In genomic region chr2:74414475-74414874, GRCh38 we compare ENCODE assay signal across 12 cellular contexts. TPM values are rescaled to one million over a fixed set of nuclear protein-coding genes. Genes with fewer than 3 reads are reported as not detected.
A peak's percentile ranks its signal among the peaks of the same experiment; 100 is the strongest.
DNase-seq lines count a peak whose midpoint lies in the region; ATAC-seq, FAIRE-seq and TF ChIP-seq lines count a peak whose summit lies in the region.
"Had no signal": no experiment of that assay in that cellular context is flagged by ENCODE, and none has a peak within 500 bp of the region (broad histone marks: within the 10 kb centered on the region; RNA-seq: fewer than 3 reads in every experiment).

No MANE protein-coding gene starts in this region.

- no peak for TF ChIP-seq EP300 in H1 (IDR thresholded peaks at IDR 0.05; ENCODE audit: borderline replicate concordance in 1 of 2, low read depth in 2 of 2, low read length in 2 of 2)

- no peak overlapping the region for H4K91ac ChIP-seq in H1 (replicated peaks; ENCODE audit: insufficient read length, low read length)

- intact Hi-C loops in heart left ventricle (cut with DNase I) = loop anchor here in 1 of 10 donors (1.0 to 2.0 kb wide), 2 partner anchors 24 to 585 kb away; no protein-coding TSS in a partner anchor
- intact Hi-C loops in Right ventricle myocardium inferior (cut with DNase I) = loop anchor here (10.0 kb wide), 1 partner anchor 590 kb away; the partner anchor contains the start of gene STAMBP
- intact Hi-C loops in vagina (cut with DNase I) = no loop called here

- H3K27ac ChIP-seq in heart left ventricle (peak overlapping the region in 10 of 12 donors; percentile 10 to 83 (median 61)), H1 (ENCODE audit: low read depth, low read length) (no peak overlapping the region), muscle layer of colon (ENCODE audit: low read depth, low read length) (peak overlapping the region; percentile 66), vagina (peak overlapping the region; percentile 74)
- H3K27ac ChIP-seq: cardiac muscle cell had no signal

- H3K27me3 ChIP-seq in heart left ventricle (no peaks in the 10 kb centered on the region), H1 (replicated peaks in 1 of 4; ENCODE audit: control insufficient read depth in 3 of 4, extremely low read depth in 1 of 4, insufficient read depth in 3 of 4, low read length in 3 of 4) (no peaks in the 10 kb centered on the region), muscle layer of colon (ENCODE audit: control insufficient read depth in 1 of 2, insufficient read depth in 2 of 2, low read length in 2 of 2) (no peaks in the 10 kb centered on the region), vagina (no peaks in the 10 kb centered on the region)
- H3K27me3 ChIP-seq: cardiac muscle cell had no signal

- no peak overlapping the region for H2BK20ac ChIP-seq in H1 (ENCODE audit: low read length)

- H2AK5ac ChIP-seq in H1 (ENCODE audit: low read depth, low read length) = no peak overlapping the region

- H3K56ac ChIP-seq in H1 (replicated peaks; ENCODE audit: insufficient read length, low read depth, low read length) = no peak overlapping the region

- peak overlapping the region; percentile 89 for H4K8ac ChIP-seq in H1 (ENCODE audit: extremely low read depth, insufficient read depth, low read length)

- ATAC-seq in heart left ventricle (peak in 3 of 4 donors; percentile 6 to 19 (median 13)), Right ventricle myocardium inferior (no peak), HG02623 (IDR thresholded peaks at IDR 0.05; ENCODE audit: unreplicated experiment) (no peak), GM18868 (IDR thresholded peaks at IDR 0.05; ENCODE audit: unreplicated experiment) (no peak)

- WGBS in heart left ventricle, 4 donors = 36 to 44% (median 42%) methylated on average over 17 to 20 of the region's 20 CpGs
- WGBS in H1 (ENCODE audit: extremely low coverage in 1 of 2, insufficient coverage in 1 of 2, insufficient read length in 1 of 2, insufficient replicate concordance in 2 of 2, low coverage in 1 of 2, low lambda C conversion rate in 2 of 2, missing lambda C conversion rate in 1 of 2), 2 experiments = 88% methylated on average over 15 of the region's 20 CpGs; no CpG with 5 or more reads in 1 of the 2 experiments

- no peak for TF ChIP-seq RAD21 in H1 (IDR thresholded peaks at IDR 0.05 in 1 of 2, conservative IDR thresholded peaks at IDR 0.05 in 1 of 2; ENCODE audit: low read depth in 2 of 2, low read length in 2 of 2)

- no peaks in the 10 kb centered on the region for H3K79me2 ChIP-seq in H1 (ENCODE audit: control insufficient read depth in 1 of 2, insufficient read depth in 2 of 2, low read length in 2 of 2)

- H2BK120ac ChIP-seq in H1 (replicated peaks; ENCODE audit: low read depth, low read length) = no peak overlapping the region

- no peak overlapping the region for H3K18ac ChIP-seq in H1 (ENCODE audit: extremely low read depth, low read length)

- no peak overlapping the region for H2AFZ ChIP-seq in H1 (ENCODE audit: low read length)

- H3K23me2 ChIP-seq in H1 (ENCODE audit: low read depth, low read length) = no peaks in the 10 kb centered on the region

- H3K36me3 ChIP-seq in heart left ventricle (no peaks in the 10 kb centered on the region), H1 (ENCODE audit: control insufficient read depth in 2 of 4, insufficient read depth in 4 of 4, low read length in 3 of 4) (no peaks in the 10 kb centered on the region), muscle layer of colon (ENCODE audit: insufficient read depth, low read length) (no peaks in the 10 kb centered on the region), vagina (no peaks in the 10 kb centered on the region)
- H3K36me3 ChIP-seq: cardiac muscle cell had no signal

- no peak overlapping the region for H3K23ac ChIP-seq in H1 (ENCODE audit: insufficient read length)

- H4K5ac ChIP-seq in H1 (ENCODE audit: insufficient read length, low read depth, low read length) = no peak overlapping the region

- peak overlapping the region in 1 of 2 experiments; percentile 52; a peak in 1 of 4 replicates for H3K4me2 ChIP-seq in H1 (ENCODE audit: insufficient read depth in 1 of 2, low read depth in 2 of 2, low read length in 2 of 2)

- no peak overlapping the region for H2BK12ac ChIP-seq in H1 (ENCODE audit: low read depth, low read length)

- TF ChIP-seq POLR2A in heart left ventricle (IDR thresholded peaks at IDR 0.05) = no peak
- TF ChIP-seq POLR2A in H1 (IDR thresholded peaks at IDR 0.05; ENCODE audit: control extremely low read depth in 1 of 2, low read depth in 2 of 2, low read length in 2 of 2) = no peak
- no peak for TF ChIP-seq POLR2A in vagina (IDR thresholded peaks at IDR 0.05)

- CTCF ChIA-PET in H1 (lab: Charles Lee; ENCODE audit: partially characterized antibody) = interaction anchor here (0.7 to 4.0 kb wide), 4 partner anchors 14 to 28 kb away, joined by 3 to 19 read pairs (median 4); no protein-coding TSS in a partner anchor

- H3K14ac ChIP-seq in H1 (ENCODE audit: insufficient read length) = no peak overlapping the region

- no peak for TF ChIP-seq CTCF in heart left ventricle (IDR thresholded peaks at IDR 0.05)
- no peak for TF ChIP-seq CTCF in H1 (IDR thresholded peaks at IDR 0.05; ENCODE audit: control extremely low read depth in 1 of 3, insufficient read depth in 1 of 3, low read depth in 1 of 3, low read length in 3 of 3)
- TF ChIP-seq CTCF in vagina (IDR thresholded peaks at IDR 0.05) = no peak
- no peak for TF ChIP-seq CTCF in GM20000 (IDR thresholded peaks at IDR 0.05; ENCODE audit: extremely low read depth, missing control alignments)

- no peak overlapping the region for H3K4ac ChIP-seq in H1 (replicated peaks; ENCODE audit: insufficient read length, low read depth, low read length)

- POLR2A ChIA-PET in H1 (lab: Charles Lee; ENCODE audit: partially characterized antibody) = interaction anchor here (0.5 to 0.9 kb wide), 4 partner anchors 9 to 44 kb away, joined by 3 to 4 read pairs (median 3); partner anchors contain the start of gene WBP1

- no peak overlapping the region for H2BK5ac ChIP-seq in H1 (ENCODE audit: low read depth, low read length)

- no peaks in the 10 kb centered on the region for H4K20me1 ChIP-seq in H1 (replicated peaks in 1 of 2; ENCODE audit: control insufficient read depth in 1 of 2, insufficient read depth in 2 of 2, low read length in 2 of 2)

- DNase-seq in heart left ventricle (no peak), Right ventricle myocardium inferior (ENCODE audit: missing footprints) (no peak), H1 (ENCODE audit: low read depth in 1 of 2, low spot score in 2 of 2) (no peak), vagina (ENCODE audit: extremely low spot score in 2 of 2) (no peak), GM20000 (ENCODE audit: low spot score) (no peak)
- DNase-seq: NCI-H2107, nephron progenitor cell, T-helper 9 cell had no signal

- H3K9ac ChIP-seq in H1 (replicated peaks in 1 of 4; ENCODE audit: extremely low read depth in 1 of 4, low read depth in 3 of 4, low read length in 3 of 4) (no peak overlapping the region), muscle layer of colon (ENCODE audit: low read length) (peak overlapping the region; percentile 57)

- H3K9me3 ChIP-seq in heart left ventricle = no peaks in the 10 kb centered on the region
- H3K9me3 ChIP-seq in H1 (ENCODE audit: insufficient read depth in 2 of 2, low read depth in 1 of 2, low read length in 1 of 2) = no peaks in the 10 kb centered on the region
- no peaks in the 10 kb centered on the region for H3K9me3 ChIP-seq in muscle layer of colon (ENCODE audit: low read length)
- H3K9me3 ChIP-seq in vagina = no peaks in the 10 kb centered on the region

- H2BK15ac ChIP-seq in H1 (ENCODE audit: low read length) = 0 out of 2 replicates have a peak overlapping the region, but pooled peaks have one; percentile 29

- no peaks in the 10 kb centered on the region for H3K79me1 ChIP-seq in H1 (ENCODE audit: low read depth, low read length)

- FAIRE-seq in H1 (lab: Jason Lieb, UNC) = no peak

- H3K4me3 ChIP-seq in heart left ventricle = peak overlapping the region; percentile 42 to 77 (median 65)
- H3K4me3 ChIP-seq in H1 (ENCODE audit: extremely low read depth in 1 of 4, insufficient read depth in 2 of 4, low read depth in 3 of 4, low read length in 4 of 4) = no peak overlapping the region
- peak overlapping the region; percentile 24 to 90 for H3K4me3 ChIP-seq in muscle layer of colon (ENCODE audit: low read depth in 1 of 2, low read length in 2 of 2)
- peak overlapping the region; percentile 63 to 65 for H3K4me3 ChIP-seq in vagina
- H3K4me3 ChIP-seq: cardiac muscle cell had no signal

- H3K4me1 ChIP-seq in heart left ventricle = peaks cover 0 to 43% (median 20%) of the 10 kb centered on the region in 12 donors
- peaks cover 0 to 13% (median 0%) of the 10 kb centered on the region in 4 experiments; a peak in 3 of 7 replicates for H3K4me1 ChIP-seq in H1 (replicated peaks in 1 of 4; ENCODE audit: control insufficient read depth in 3 of 4, insufficient read depth in 4 of 4, low read length in 3 of 4)
- peaks cover 16% of the 10 kb centered on the region for H3K4me1 ChIP-seq in muscle layer of colon (ENCODE audit: insufficient read depth, low read length)
- H3K4me1 ChIP-seq in vagina = peaks cover 21% of the 10 kb centered on the region

RNA-seq across cellular contexts. Expression of gene C2orf81, which starts 6.9 kb away (rescaled TPM):
- total RNA-seq in heart left ventricle = 1 to 10 TPM in 3 of 9 donors, under 1 TPM in 6; 0.48 to 2.3 (median 0.85) TPM
- 1 to 10 TPM in 1 of 2 donors, under 1 TPM in 1; 0.91 to 1.1 TPM for polyA plus RNA-seq in heart left ventricle
- total RNA-seq in Right ventricle myocardium inferior = 1.1 TPM
- 3.3 and 3.8 TPM in 2 replicates for total RNA-seq in H1 (2021; fragmentation: NEBNext Ultra II Directional; extraction: Animal tissue kit (Norgen Biotek cat#: 25700))
- polyA plus RNA-seq in H1 (2011; rRNA removed) = 1.6 and 2.4 TPM in 2 replicates
- polyA plus RNA-seq in H1 (2011; cell fraction: cytosol; rRNA removed) = 1.8 TPM
- 2.2 TPM for polyA plus RNA-seq in H1 (2011; cell fraction: nucleus; rRNA removed)
- 1.8 to 4.0 TPM (median 2.7 TPM) in 4 replicates for polyA plus RNA-seq in H1 (2012, experiment 1 of 2)
- 2.5 TPM for polyA plus RNA-seq in H1 (2012, experiment 2 of 2)
- 1.6 TPM for polyA plus RNA-seq in H1 (2013, experiment 1 of 2)
- polyA plus RNA-seq in H1 (2013, experiment 2 of 2) = 1.6 TPM
- polyA minus RNA-seq in H1 (2011; rRNA and poly(A)+ RNA removed) = 0.73 and 0.82 TPM in 2 replicates
- polyA minus RNA-seq in H1 (2011; cell fraction: cytosol; rRNA and poly(A)+ RNA removed) = 2.1 TPM
- 1.7 TPM for polyA minus RNA-seq in H1 (2011; cell fraction: nucleus; rRNA and poly(A)+ RNA removed)
- total RNA-seq in vagina = 2.7 TPM

RNA-seq across cellular contexts. Expression of gene WDR54, which starts 7.1 kb away (rescaled TPM):
- total RNA-seq in heart left ventricle (1 to 10 TPM; 1.5 to 5.1 (median 3.0) TPM), Right ventricle myocardium inferior (3.0 TPM), vagina (8.8 TPM)
- polyA plus RNA-seq in heart left ventricle (1 to 10 TPM; 1.4 to 6.5 TPM), H1 (2011; rRNA removed) (125 and 142 TPM in 2 replicates)
- total RNA-seq in H1 (2021; fragmentation: NEBNext Ultra II Directional; extraction: Animal tissue kit (Norgen Biotek cat#: 25700)) = 41.6 and 45.0 TPM in 2 replicates
- 127 TPM for polyA plus RNA-seq in H1 (2011; cell fraction: cytosol; rRNA removed)
- polyA plus RNA-seq in H1 (2011; cell fraction: nucleus; rRNA removed) = 148 TPM
- polyA plus RNA-seq in H1 (2012, experiment 1 of 2) = 48.4 to 98.7 TPM (median 88.1 TPM) in 4 replicates
- 87.5 TPM for polyA plus RNA-seq in H1 (2012, experiment 2 of 2)
- 27.2 TPM for polyA plus RNA-seq in H1 (2013, experiment 1 of 2)
- polyA plus RNA-seq in H1 (2013, experiment 2 of 2) = 27.3 TPM
- 107 and 111 TPM in 2 replicates for polyA minus RNA-seq in H1 (2011; rRNA and poly(A)+ RNA removed)
- polyA minus RNA-seq in H1 (2011; cell fraction: cytosol; rRNA and poly(A)+ RNA removed) = 53.3 TPM
- 41.3 TPM for polyA minus RNA-seq in H1 (2011; cell fraction: nucleus; rRNA and poly(A)+ RNA removed)

RNA-seq across cellular contexts. Expression of gene RTKN, which starts 27.3 kb away (rescaled TPM):
- total RNA-seq in heart left ventricle = 10 to 100 TPM; 10.9 to 19.6 (median 15.3) TPM
- 10 to 100 TPM; 18.0 to 27.6 TPM for polyA plus RNA-seq in heart left ventricle
- 16.4 TPM for total RNA-seq in Right ventricle myocardium inferior
- 53.5 and 54.1 TPM in 2 replicates for total RNA-seq in H1 (2021; fragmentation: NEBNext Ultra II Directional; extraction: Animal tissue kit (Norgen Biotek cat#: 25700))
- polyA plus RNA-seq in H1 (2011; rRNA removed) = 40.2 and 60.1 TPM in 2 replicates
- 41.8 TPM for polyA plus RNA-seq in H1 (2011; cell fraction: cytosol; rRNA removed)
- polyA plus RNA-seq in H1 (2011; cell fraction: nucleus; rRNA removed) = 119 TPM
- 33.1 to 42.6 TPM (median 40.7 TPM) in 4 replicates for polyA plus RNA-seq in H1 (2012, experiment 1 of 2)
- polyA plus RNA-seq in H1 (2012, experiment 2 of 2) = 36.9 TPM
- polyA plus RNA-seq in H1 (2013, experiment 1 of 2) = 31.5 TPM
- 28.8 TPM for polyA plus RNA-seq in H1 (2013, experiment 2 of 2)
- 41.5 and 45.7 TPM in 2 replicates for polyA minus RNA-seq in H1 (2011; rRNA and poly(A)+ RNA removed)
- 26.3 TPM for polyA minus RNA-seq in H1 (2011; cell fraction: cytosol; rRNA and poly(A)+ RNA removed)
- 85.7 TPM for polyA minus RNA-seq in H1 (2011; cell fraction: nucleus; rRNA and poly(A)+ RNA removed)
- 24.6 TPM for total RNA-seq in vagina

RNA-seq across cellular contexts. Expression of gene DCTN1, which starts 34.4 kb away (rescaled TPM):
- total RNA-seq in heart left ventricle (100 to 1,000 TPM; 129 to 376 (median 211) TPM), Right ventricle myocardium inferior (182 TPM), vagina (95.0 TPM)
- polyA plus RNA-seq in heart left ventricle (100 to 1,000 TPM; 149 to 171 TPM), H1 (2011; rRNA removed) (105 and 155 TPM in 2 replicates)
- 156 and 162 TPM in 2 replicates for total RNA-seq in H1 (2021; fragmentation: NEBNext Ultra II Directional; extraction: Animal tissue kit (Norgen Biotek cat#: 25700))
- polyA plus RNA-seq in H1 (2011; cell fraction: cytosol; rRNA removed) = 107 TPM
- 222 TPM for polyA plus RNA-seq in H1 (2011; cell fraction: nucleus; rRNA removed)
- 144 to 178 TPM (median 168 TPM) in 4 replicates for polyA plus RNA-seq in H1 (2012, experiment 1 of 2)
- polyA plus RNA-seq in H1 (2012, experiment 2 of 2) = 77.0 TPM
- polyA plus RNA-seq in H1 (2013, experiment 1 of 2) = 149 TPM
- polyA plus RNA-seq in H1 (2013, experiment 2 of 2) = 148 TPM
- 217 and 218 TPM in 2 replicates for polyA minus RNA-seq in H1 (2011; rRNA and poly(A)+ RNA removed)
- 97.6 TPM for polyA minus RNA-seq in H1 (2011; cell fraction: cytosol; rRNA and poly(A)+ RNA removed)
- polyA minus RNA-seq in H1 (2011; cell fraction: nucleus; rRNA and poly(A)+ RNA removed) = 96.6 TPM

RNA-seq across cellular contexts. Expression of gene INO80B, which starts 40.4 kb away (rescaled TPM):
- total RNA-seq in heart left ventricle (10 to 100 TPM; 11.7 to 29.2 (median 21.3) TPM), Right ventricle myocardium inferior (15.7 TPM), vagina (32.7 TPM)
- polyA plus RNA-seq in heart left ventricle (10 to 100 TPM; 26.1 to 28.5 TPM), H1 (2011; rRNA removed) (3.9 and 8.5 TPM in 2 replicates)
- 17.5 and 18.5 TPM in 2 replicates for total RNA-seq in H1 (2021; fragmentation: NEBNext Ultra II Directional; extraction: Animal tissue kit (Norgen Biotek cat#: 25700))
- polyA plus RNA-seq in H1 (2011; cell fraction: cytosol; rRNA removed) = 8.1 TPM
- 16.8 TPM for polyA plus RNA-seq in H1 (2011; cell fraction: nucleus; rRNA removed)
- polyA plus RNA-seq in H1 (2012, experiment 1 of 2) = 12.6 to 17.6 TPM (median 15.2 TPM) in 4 replicates
- polyA plus RNA-seq in H1 (2012, experiment 2 of 2) = 17.6 TPM
- polyA plus RNA-seq in H1 (2013, experiment 1 of 2) = 11.2 TPM
- 9.7 TPM for polyA plus RNA-seq in H1 (2013, experiment 2 of 2)
- 1.6 and 2.9 TPM in 2 replicates for polyA minus RNA-seq in H1 (2011; rRNA and poly(A)+ RNA removed)
- polyA minus RNA-seq in H1 (2011; cell fraction: cytosol; rRNA and poly(A)+ RNA removed) = 2.6 TPM
- polyA minus RNA-seq in H1 (2011; cell fraction: nucleus; rRNA and poly(A)+ RNA removed) = 11.1 TPM

Comparison
In these comparisons a context has a peak if more than half of its experiments do, and no peak if none do; other contexts are left out.
1. ATAC-seq: peak in heart left ventricle (3 of 4); none in Right ventricle myocardium inferior (single experiment), HG02623 (single experiment) and GM18868 (single experiment).
2. H3K4me3 ChIP-seq: peak in heart left ventricle (12 of 12), muscle layer of colon (2 of 2) and vagina (2 of 2); none in H1 (0 of 4).